Comparison of ENCODE assay signal across 9 cellular contexts in genomic region chr14:23578560-23579310, GRCh38. TPM values are rescaled to one million over a fixed set of nuclear protein-coding genes. Genes with fewer than 3 reads are reported as not detected.
DNase-seq lines count a peak whose midpoint lies in the region; FAIRE-seq and TF ChIP-seq lines count a peak whose summit lies in the region.
"Had no signal": no experiment of that assay in that cellular context is flagged by ENCODE, and none has a peak within 500 bp of the region (broad histone marks: within the 10 kb centered on the region; RNA-seq: fewer than 3 reads in every experiment).

Gene JPH4 (minus strand): TSS chr14:23578790. CDS start chr14:23577453, 1,337 bp downstream.

- peak within 1 kb of the TSS; percentile 95 for H3K9ac ChIP-seq in neural cell (ENCODE audit: low read length)

- no peaks in the 10 kb centered on the region for H3K9me2 ChIP-seq in neural cell (ENCODE audit: insufficient read depth, low read length)

- no peaks in the 10 kb centered on the region for H3F3A ChIP-seq in neural cell (ENCODE audit: insufficient read depth, low read length, poor library complexity, severe bottlenecking)

- H3K4me3 ChIP-seq in coronary artery (peak within 1 kb of the TSS; percentile 63), neural cell (ENCODE audit: low read length) (peak within 1 kb of the TSS; percentile 96), MG63 (no peak within 1 kb of the TSS)

- no peaks in the 10 kb centered on the region for H3K27me3 ChIP-seq in neural cell (ENCODE audit: insufficient read depth, low read depth, low read length)
- no peaks in the 10 kb centered on the region for H3K27me3 ChIP-seq in MG63

- H3K9me3 ChIP-seq in neural cell (ENCODE audit: low read length) (no peaks in the 10 kb centered on the region), MG63 (no peaks in the 10 kb centered on the region)

- TF ChIP-seq CTCF in D721Med (IDR thresholded peaks at IDR 0.05; ENCODE audit: insufficient read depth, missing control alignments) = no peak
- TF ChIP-seq CTCF in coronary artery (IDR thresholded peaks at IDR 0.05) = no peak
- peak; percentile 5 for TF ChIP-seq CTCF in neural cell (IDR thresholded peaks at IDR 0.05; ENCODE audit: poor library complexity, severe bottlenecking)

- TF ChIP-seq EP300 in neural cell (conservative IDR thresholded peaks at IDR 0.05; ENCODE audit: poor library complexity, severe bottlenecking) = peak; percentile 47

- FAIRE-seq in D721Med (lab: Jason Lieb, UNC) (no peak), GM19239 (lab: Jason Lieb, UNC) (no peak)

- peaks cover 7% of the 10 kb centered on the region for H4K20me1 ChIP-seq in neural cell (ENCODE audit: insufficient read depth)

- peak within 1 kb of the TSS; percentile 90 for H3K4me2 ChIP-seq in neural cell (ENCODE audit: low read length)

- peak within 1 kb of the TSS; percentile 92 for H2AFZ ChIP-seq in neural cell (ENCODE audit: low read depth, low read length)

- DNase-seq in D721Med (ENCODE audit: insufficient read length, low spot score) (peak; percentile 88), NCI-H1417 (lab: John Stamatoyannopoulos, UW) (peak in 2 of 3 experiments; percentile 77 to 82), coronary artery (ENCODE audit: low spot score) (no peak), HK-2 (ENCODE audit: unreplicated experiment) (no peak), GM19239 (ENCODE audit: insufficient read length, low spot score) (no peak), MG63 (no peak)
- DNase-seq in stimulated activated naive CD4-positive, alpha-beta T cell treated with Interleukin-2 at 50 U/mL for 16 hours (lab: John Stamatoyannopoulos, UW) = no peak
- DNase-seq: activated T-cell treated with anti-CD3 and anti-CD28 coated beads, Interleukin-2, amount 50 U/mL, for 24 hours had no signal

- H3K36me3 ChIP-seq in neural cell (ENCODE audit: insufficient read depth, low read length) (no peaks in the 10 kb centered on the region), MG63 (no peaks in the 10 kb centered on the region)

- H3K27ac ChIP-seq in coronary artery = no peak within 1 kb of the TSS
- peak within 1 kb of the TSS; percentile 97 for H3K27ac ChIP-seq in neural cell (ENCODE audit: low read length)

- TF ChIP-seq RAD21 in neural cell (conservative IDR thresholded peaks at IDR 0.05) = peak; percentile 24

- peaks cover 33% of the 10 kb centered on the region for H3K79me2 ChIP-seq in neural cell (replicated peaks; ENCODE audit: insufficient read depth, low read length)

TF ChIP-seq in neural cell, 6 proteins besides CTCF, POLR2A, EP300 and RAD21:
- TF ChIP-seq MXI1 (conservative IDR thresholded peaks at IDR 0.05; ENCODE audit: poor library complexity, severe bottlenecking) (peak; percentile 40), SMC3 (conservative IDR thresholded peaks at IDR 0.05; ENCODE audit: poor library complexity) (peak; percentile 9), POLR2AphosphoS5 (IDR thresholded peaks at IDR 0.05) (peak; percentile 87), REST (IDR thresholded peaks at IDR 0.05; ENCODE audit: borderline replicate concordance) (peak; percentile 56), EZH2 (IDR thresholded peaks at IDR 0.05; ENCODE audit: borderline replicate concordance, insufficient read depth, low read length, poor library complexity, severe bottlenecking) (no peak), TAF1 (IDR thresholded peaks at IDR 0.05; ENCODE audit: low read depth) (peak; percentile 72)
TF ChIP-seq in neural cell: peak in this region for 5.

RNA-seq across cellular contexts. Expression of gene JPH4, which starts in this region (rescaled TPM):
- 68.2 and 76.9 TPM in 2 replicates for polyA plus RNA-seq in neural cell
- polyA minus RNA-seq in neural cell = 59.4 and 60.7 TPM in 2 replicates
- not detected in 2 replicates for total RNA-seq in MG63 (2014; rRNA removed; shearing (Covaris generic); ENCODE audit: low replicate concordance)

Comparison
In these comparisons a context has a peak if more than half of its experiments do, and no peak if none do; other contexts are left out.
1. DNase-seq: peak in D721Med (single experiment) and NCI-H1417 (2 of 3); none in coronary artery (single experiment), HK-2 (single experiment), GM19239 (single experiment), MG63 (single experiment) and stimulated activated naive CD4-positive, alpha-beta T cell treated with Interleukin-2 at 50 U/mL for 16 hours (single experiment).